Comparison of ENCODE assay signal across 8 cellular contexts in the genomic region with DNA sequence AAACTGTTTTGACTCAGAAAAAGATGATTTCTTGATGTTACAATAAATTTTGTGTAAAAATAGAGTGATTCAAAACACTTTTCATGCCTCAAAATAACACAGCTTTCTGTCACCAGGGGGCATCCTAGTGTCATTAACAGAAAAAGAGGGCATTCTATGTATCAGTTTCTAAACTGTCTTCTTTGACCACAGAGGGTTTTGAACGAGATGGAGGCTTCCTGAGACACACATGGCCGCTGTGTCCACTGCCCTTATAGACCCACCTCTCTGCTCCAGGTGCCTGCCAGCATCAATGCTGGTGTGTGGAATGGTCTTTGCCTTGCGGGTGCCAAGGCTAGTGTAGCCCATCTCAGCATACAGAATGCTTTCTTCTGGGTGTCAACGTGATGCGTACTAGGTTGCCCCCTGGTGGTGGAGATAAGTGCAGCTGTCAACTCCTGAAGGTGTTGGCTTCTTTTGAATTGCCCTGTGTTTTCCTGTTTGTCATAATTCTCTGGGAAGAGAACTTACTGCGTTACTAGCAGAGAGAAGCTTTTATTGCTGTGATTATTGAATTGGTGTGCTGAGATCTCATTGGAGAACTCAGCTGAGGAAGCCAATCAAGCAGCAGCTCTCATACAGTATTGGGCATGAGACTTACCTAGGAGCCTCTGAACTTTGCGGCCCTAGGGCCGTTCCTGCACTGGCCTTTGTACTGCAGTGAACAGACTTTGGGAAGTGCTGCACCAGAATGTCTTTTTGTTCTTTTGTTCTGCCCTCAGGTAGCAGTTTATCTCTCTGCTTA. TPM values are rescaled to one million over a fixed set of nuclear protein-coding genes. Genes with fewer than 3 reads are reported as not detected.
DNase-seq lines count a peak whose midpoint lies in the region; ATAC-seq and TF ChIP-seq lines count a peak whose summit lies in the region.

No MANE protein-coding gene starts in this region.

- H3K36me3 Mint-ChIP-seq in endothelial cell (ENCODE audit: low read depth, unreplicated experiment) = peaks cover 10% of the 10 kb centered on the region

- peaks cover 3% of the 10 kb centered on the region for H3K27me3 Mint-ChIP-seq in endothelial cell (ENCODE audit: unreplicated experiment)

- ATAC-seq in GM18511 (IDR thresholded peaks at IDR 0.05; ENCODE audit: unreplicated experiment) = peak; percentile 69
- peak; percentile 80 for ATAC-seq in HG03354 (IDR thresholded peaks at IDR 0.05; ENCODE audit: poor library complexity, severe bottlenecking, unreplicated experiment)

- TF ChIP-seq CTCF in endothelial cell (IDR thresholded peaks at IDR 0.05; ENCODE audit: unreplicated experiment) = peak; percentile 98

- no peaks in the 10 kb centered on the region for H3K9me3 Mint-ChIP-seq in endothelial cell (ENCODE audit: unreplicated experiment)

- H3K27ac Mint-ChIP-seq in endothelial cell (ENCODE audit: unreplicated experiment) = no peak overlapping the region

- H3K4me1 Mint-ChIP-seq in endothelial cell (ENCODE audit: unreplicated experiment) = peaks cover 16% of the 10 kb centered on the region

- no peak overlapping the region for H3K4me3 Mint-ChIP-seq in endothelial cell (ENCODE audit: unreplicated experiment)

- DNase-seq in AG08396 (ENCODE audit: low spot score) (peak; percentile 51), NOMO-1 (lab: John Stamatoyannopoulos, UW; ENCODE audit: unreplicated experiment in 2 of 2) (peak; percentile 29 to 81), endothelial cell (ENCODE audit: low spot score) (peak; percentile 74), midbrain (lab: John Stamatoyannopoulos, UW) (peak; percentile 67)
- peak; percentile 50 to 52 (median 52) for DNase-seq in activated CD8-positive, alpha-beta memory T cell treated with anti-CD3 and anti-CD28 coated beads for 48 hours (ENCODE audit: low read depth in 2 of 3, low spot score in 2 of 3)
- peak; percentile 53 for DNase-seq in stimulated activated CD8-positive, alpha-beta memory T cell treated with anti-CD3 and anti-CD28 coated beads, Interleukin-4, amount 100 ng/mL, for 24 hours (ENCODE audit: low read depth)

RNA-seq across cellular contexts. Expression of gene USP10, which starts 38.6 kb away (rescaled TPM):
- total RNA-seq in endothelial cell (ENCODE audit: unreplicated experiment) = 81.2 TPM

Comparison
In these comparisons a context has a peak if more than half of its experiments do, and no peak if none do; other contexts are left out.
1. Peak in every context shown above with its lines: DNase-seq and ATAC-seq.